Comparison of ENCODE assay signal across 15 cellular contexts in the genomic region with DNA sequence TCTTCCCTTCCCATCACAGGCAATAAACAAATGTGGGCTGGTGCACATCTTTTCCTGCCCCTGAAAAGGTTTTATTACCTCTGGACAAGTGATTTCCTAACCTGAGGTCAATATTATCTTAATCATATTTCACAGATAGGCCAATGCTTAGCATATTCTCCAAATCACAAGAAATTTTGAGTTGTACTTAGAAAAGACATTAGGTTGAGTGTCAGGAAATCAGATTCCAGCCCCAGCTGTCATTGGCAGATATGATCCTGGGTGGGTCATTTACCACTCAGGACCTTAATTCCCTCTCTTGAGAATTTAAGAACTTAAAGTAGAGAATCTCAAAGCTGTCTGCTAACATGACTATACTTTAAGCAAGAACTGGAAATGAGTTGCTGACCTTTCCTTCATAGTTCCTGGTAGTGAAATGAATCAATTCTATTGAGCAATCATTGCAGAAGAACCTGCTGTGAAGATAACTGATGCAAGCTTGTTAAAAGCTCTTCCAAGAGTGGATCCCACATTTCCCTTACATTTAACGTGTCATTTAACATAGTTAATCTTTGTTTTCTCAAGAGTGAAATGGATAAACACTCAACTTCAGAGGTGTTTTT. TPM values are rescaled to one million over a fixed set of nuclear protein-coding genes. Genes with fewer than 3 reads are reported as not detected.
DNase-seq lines count a peak whose midpoint lies in the region; ATAC-seq and TF ChIP-seq lines count a peak whose summit lies in the region.
"Had no signal": no experiment of that assay in that cellular context is flagged by ENCODE, and none has a peak within 500 bp of the region (broad histone marks: within the 10 kb centered on the region; RNA-seq: fewer than 3 reads in every experiment).

No MANE protein-coding gene starts in this region.

- POLR2A ChIA-PET in MCF 10A (lab: Yijun Ruan, JAX): interaction anchor here (0.7 to 1.3 kb wide), 8 partner anchors 98 to 358 kb away, joined by 3 to 6 read pairs (median 3); no protein-coding TSS in a partner anchor

- intact Hi-C loops in MCF 10A (cut with micrococcal nuclease): loop anchor here (5.0 to 10.0 kb wide), 2 partner anchors 265 to 493 kb away; no protein-coding TSS in a partner anchor
- intact Hi-C loops in breast epithelium (cut with DNase I; ENCODE audit: low total_unique reads): no loop called here
- intact Hi-C loops in upper lobe of right lung (cut with DNase I): loop anchor here (10.0 kb wide), 1 partner anchor 323 kb away; a partner anchor contains a TSS

- H3K36me3 ChIP-seq in breast epithelium: no peaks in the 10 kb centered on the region
- H3K36me3 ChIP-seq in upper lobe of right lung: no peaks in the 10 kb centered on the region
- no peaks in the 10 kb centered on the region for H3K36me3 ChIP-seq in WERI-Rb-1
- H3K36me3 ChIP-seq: adrenal gland had no signal

- CTCF ChIA-PET in MCF 10A (lab: Yijun Ruan, JAX): interaction anchor here (0.6 to 5.4 kb wide), 12 partner anchors 15 to 324 kb away, joined by 3 to 221 read pairs (median 4); a partner anchor contains a TSS

- H3K9me3 ChIP-seq in breast epithelium (no peaks in the 10 kb centered on the region), upper lobe of right lung (no peaks in the 10 kb centered on the region), WERI-Rb-1 (ENCODE audit: severe bottlenecking) (peaks cover 2% of the 10 kb centered on the region)
- H3K9me3 ChIP-seq: adrenal gland had no signal

- H3K27ac ChIP-seq in breast epithelium (no peak overlapping the region), upper lobe of right lung (no peak overlapping the region), WERI-Rb-1 (no peak overlapping the region)
- H3K27ac ChIP-seq: C4-2B had no signal

- no peaks in the 10 kb centered on the region for H3K9me3 Mint-ChIP-seq in MCF 10A (ENCODE audit: unreplicated experiment)
- H3K9me3 Mint-ChIP-seq in nephron progenitor cell: no peaks in the 10 kb centered on the region
- H3K9me3 Mint-ChIP-seq: immature natural killer cell had no signal

- peaks cover 5% of the 10 kb centered on the region for H3K4me1 Mint-ChIP-seq in MCF 10A (ENCODE audit: insufficient read depth, unreplicated experiment)
- no peaks in the 10 kb centered on the region for H3K4me1 Mint-ChIP-seq in nephron progenitor cell
- H3K4me1 Mint-ChIP-seq: immature natural killer cell had no signal

- H3K27ac Mint-ChIP-seq in MCF 10A (ENCODE audit: low read depth, unreplicated experiment): no peak overlapping the region
- H3K27ac Mint-ChIP-seq in nephron progenitor cell: no peak overlapping the region
- H3K27ac Mint-ChIP-seq: immature natural killer cell had no signal

- H3K4me3 Mint-ChIP-seq in MCF 10A (ENCODE audit: unreplicated experiment) (no peak overlapping the region), nephron progenitor cell (no peak overlapping the region)
- H3K4me3 Mint-ChIP-seq: immature natural killer cell had no signal

- H3K27me3 ChIP-seq in breast epithelium (no peaks in the 10 kb centered on the region), upper lobe of right lung (peaks cover 6% of the 10 kb centered on the region), WERI-Rb-1 (ENCODE audit: insufficient read depth, low read depth, severe bottlenecking) (peaks cover 85% of the 10 kb centered on the region)
- H3K27me3 ChIP-seq: adrenal gland had no signal

- no peak for TF ChIP-seq POLR2A in breast epithelium (IDR thresholded peaks at IDR 0.05)

- BruUV-seq in MCF 10A (replicated peaks; lab: Mats Ljungman, UMichigan): no TSS peak

- H3K27me3 Mint-ChIP-seq in MCF 10A (ENCODE audit: insufficient read depth, unreplicated experiment) (no peaks in the 10 kb centered on the region), nephron progenitor cell (ENCODE audit: low read depth, poor library complexity) (peaks cover 11% of the 10 kb centered on the region)

- H3K4me1 ChIP-seq in breast epithelium (no peaks in the 10 kb centered on the region), upper lobe of right lung (no peaks in the 10 kb centered on the region)

- ATAC-seq in upper lobe of right lung: peak; percentile 59
- ATAC-seq: Right ventricle myocardium inferior had no signal

- no peak overlapping the region for H3K4me3 ChIP-seq in breast epithelium
- H3K4me3 ChIP-seq in upper lobe of right lung: no peak overlapping the region
- H3K4me3 ChIP-seq in WERI-Rb-1 (ENCODE audit: low read depth, low read length): no peak overlapping the region
- H3K4me3 ChIP-seq: adrenal gland had no signal

- DNase-seq in MCF 10A (ENCODE audit: unreplicated experiment): peak; percentile 77
- DNase-seq in breast epithelium (ENCODE audit: low spot score in 2 of 2): no peak
- DNase-seq in OCI-M1 (lab: John Stamatoyannopoulos, UW): peak; percentile 84
- DNase-seq in fibroblast of peridontal ligament (ENCODE audit: extremely low read depth): peak; percentile 27
- DNase-seq in upper lobe of right lung: no peak
- DNase-seq in NCI-H128 (lab: John Stamatoyannopoulos, UW; ENCODE audit: unreplicated experiment): no peak
- DNase-seq in nephron progenitor cell: no peak
- no peak for DNase-seq in WERI-Rb-1
- DNase-seq: activated CD4-positive, alpha-beta T cell treated with anti-CD3 and anti-CD28 coated beads for 1 hour; adrenal gland; immature natural killer cell; stimulated activated naive CD4-positive, alpha-beta T cell had no signal

- no peak for TF ChIP-seq CTCF in MCF 10A (IDR thresholded peaks at IDR 0.05; ENCODE audit: unreplicated experiment)
- TF ChIP-seq CTCF in breast epithelium (IDR thresholded peaks at IDR 0.05): no peak
- TF ChIP-seq CTCF in upper lobe of right lung (IDR thresholded peaks at IDR 0.05): no peak
- no peak for TF ChIP-seq CTCF in nephron progenitor cell (IDR thresholded peaks at IDR 0.05)
- no peak for TF ChIP-seq CTCF in WERI-Rb-1 (IDR thresholded peaks at IDR 0.05; ENCODE audit: low read depth, low read length)

- H3K36me3 Mint-ChIP-seq in MCF 10A (ENCODE audit: insufficient read depth, unreplicated experiment): no peaks in the 10 kb centered on the region
- H3K36me3 Mint-ChIP-seq in nephron progenitor cell (ENCODE audit: low read depth): no peaks in the 10 kb centered on the region
- H3K36me3 Mint-ChIP-seq: immature natural killer cell had no signal

RNA-seq across cellular contexts. Expression of a gene that starts 46.4 kb away (rescaled TPM):
- total RNA-seq in MCF 10A (2022) (not detected in 2 replicates), breast epithelium (under 1 TPM in 2 of 3 donors, not detected in 1; under 0.01 to 0.29 TPM), upper lobe of right lung (0.12 TPM)
- total RNA-seq: HT1080, Right ventricle myocardium inferior had no signal

Comparison
In these comparisons a context has a peak if more than half of its experiments do, and no peak if none do; other contexts are left out.
1. DNase-seq: peak in MCF 10A (single experiment), OCI-M1 (single experiment) and fibroblast of peridontal ligament (single experiment); none in breast epithelium (0 of 2), upper lobe of right lung (single experiment), NCI-H128 (single experiment), nephron progenitor cell (single experiment) and WERI-Rb-1 (single experiment).